23 cellular contexts compared by ENCODE assay signal in the genomic region with DNA sequence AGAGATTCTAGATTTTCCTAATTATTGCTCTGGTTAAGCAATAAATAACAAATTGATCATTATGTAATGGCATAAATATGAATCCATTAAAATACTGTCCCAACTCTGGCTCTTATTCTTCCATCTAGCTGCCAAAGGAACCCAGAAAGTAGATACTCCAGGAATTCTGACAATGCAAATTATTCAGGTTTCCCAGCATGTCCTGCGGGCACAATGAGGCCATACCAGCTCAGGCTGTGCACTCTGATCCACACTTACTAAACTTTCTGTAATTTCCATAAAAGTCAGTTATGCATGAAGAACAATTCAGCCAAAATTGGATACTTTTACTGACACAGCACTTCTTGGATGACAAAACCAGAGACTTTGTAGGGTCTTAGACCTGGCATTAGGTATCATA.
"Had no signal": no experiment of that assay in that cellular context is flagged by ENCODE, and none has a peak within 500 bp of the region (broad histone marks: within the 10 kb centered on the region; RNA-seq: fewer than 3 reads in every experiment).

No MANE protein-coding gene starts in this region.

- H3K4me1 ChIP-seq: gastrocnemius medialis, left lung, neural progenitor cell, prostate gland, right atrium auricular region, sigmoid colon, spleen, testis, tibial nerve, upper lobe of left lung had no signal

- H3K36me3 ChIP-seq: gastrocnemius medialis, left lung, neural progenitor cell, prostate gland, right atrium auricular region, sigmoid colon, spleen, tibial nerve, upper lobe of left lung had no signal

- H3K27ac ChIP-seq: dorsolateral prefrontal cortex, gastrocnemius medialis, left lung, neural progenitor cell, prostate gland, right atrium auricular region, sigmoid colon, skin epidermis, spleen, testis, tibial nerve, upper lobe of left lung had no signal

- H3K27me3 ChIP-seq: dorsolateral prefrontal cortex, gastrocnemius medialis, left lung, neural progenitor cell, right atrium auricular region, sigmoid colon, spleen, testis, tibial nerve, upper lobe of left lung had no signal

- H3K4me3 ChIP-seq: dorsolateral prefrontal cortex, gastrocnemius medialis, left lung, neural progenitor cell, prostate gland, right atrium auricular region, sigmoid colon, skin epidermis, spleen, testis, tibial nerve, upper lobe of left lung had no signal

- ATAC-seq: gastrocnemius medialis; left lung; naive thymus-derived CD4-positive, alpha-beta T cell; stimulated activated memory B cell treated with anti-CD40 and anti-IgM and Interleukin-4, amounts not matched to agents 10 μg/mL and 1 μg/mL and 100 μg/mL, for 72 hours; stimulated activated naive CD8-positive, alpha-beta T cell treated with anti-CD3 and anti-CD28 coated beads, Interleukin-15, Interleukin-2, amounts not matched to agents 100 U/mL and 50 U/mL, for 24 hours had no signal

- H2AFZ ChIP-seq: neural progenitor cell had no signal

- H3K9me3 ChIP-seq: gastrocnemius medialis, left lung, prostate gland, right atrium auricular region, sigmoid colon, spleen, testis, tibial nerve, upper lobe of left lung had no signal

- DNase-seq: dorsolateral prefrontal cortex; effector CD4-positive, alpha-beta T cell; foreskin fibroblast; gastrocnemius medialis; head of caudate nucleus; kidney; left lung; mesenchymal stem cell; midbrain; naive thymus-derived CD4-positive, alpha-beta T cell; sigmoid colon; spleen; stimulated activated CD4-positive, alpha-beta T cell treated with anti-CD3 and anti-CD28 coated beads, Interleukin-4, amount 100 ng/mL, for 4 hours; stimulated activated naive CD8-positive, alpha-beta T cell treated with anti-CD3 and anti-CD28 coated beads, Interleukin-15, Interleukin-2, amounts not matched to agents 100 U/mL and 50 U/mL, for 24 hours; substantia nigra; testis; upper lobe of left lung had no signal

- H3K9ac ChIP-seq: neural progenitor cell had no signal

- H3K4me2 ChIP-seq: neural progenitor cell had no signal
